In genomic region chr17:21573961-21574610, GRCh38 we compare ENCODE assay signal across 9 cellular contexts.
A peak's percentile ranks its signal among the peaks of the same experiment; 100 is the strongest.
DNase-seq lines count a peak whose midpoint lies in the region; ATAC-seq and TF ChIP-seq lines count a peak whose summit lies in the region.
"Had no signal": no experiment of that assay in that cellular context is flagged by ENCODE, and none has a peak within 500 bp of the region (broad histone marks: within the 10 kb centered on the region; RNA-seq: fewer than 3 reads in every experiment).

No MANE protein-coding gene starts in this region.

- H3K27ac Mint-ChIP-seq in activated naive CD4-positive, alpha-beta T cell treated with anti-CD3 and anti-CD28 coated beads for 36 hours, result no peak overlapping the region

- H3K27me3 ChIP-seq in left ventricle myocardium inferior (ENCODE audit: low read depth), result no peaks in the 10 kb centered on the region

- H3K9me3 Mint-ChIP-seq in activated naive CD4-positive, alpha-beta T cell treated with anti-CD3 and anti-CD28 coated beads for 36 hours, result peaks cover 5% of the 10 kb centered on the region

- H3K27ac ChIP-seq in left ventricle myocardium inferior (replicated peaks), result peak overlapping the region; percentile 40
- H3K27ac ChIP-seq: KMS-11 had no signal

- peak overlapping the region; percentile 62 for H3K4me3 Mint-ChIP-seq in activated naive CD4-positive, alpha-beta T cell treated with anti-CD3 and anti-CD28 coated beads for 36 hours

- H3K9me3 ChIP-seq in left ventricle myocardium inferior (replicated peaks), result peaks cover 11% of the 10 kb centered on the region

- no peak for TF ChIP-seq CTCF in left ventricle myocardium inferior (IDR thresholded peaks at IDR 0.05; ENCODE audit: borderline replicate concordance)

- peaks cover 10% of the 10 kb centered on the region for H3K4me1 Mint-ChIP-seq in activated naive CD4-positive, alpha-beta T cell treated with anti-CD3 and anti-CD28 coated beads for 36 hours (ENCODE audit: low read depth)

- DNase-seq in NCI-H1930 (lab: John Stamatoyannopoulos, UW) (peak; percentile 57 to 75), left ventricle myocardium inferior (peak; percentile 83), HK-2 (ENCODE audit: unreplicated experiment) (no peak), HuH-7 (ENCODE audit: low spot score) (no peak)
- DNase-seq in activated naive CD4-positive, alpha-beta T cell treated with anti-CD3 and anti-CD28 coated beads for 36 hours, result peak; percentile 56
- peak; percentile 62 for DNase-seq in stimulated activated CD4-positive, alpha-beta T cell treated with anti-CD3 and anti-CD28 coated beads, Interleukin-15, amount 100 ng/mL, for 24 hours

- ATAC-seq in HG02642 (IDR thresholded peaks at IDR 0.05; ENCODE audit: poor library complexity, unreplicated experiment) (no peak), HG02623 (IDR thresholded peaks at IDR 0.05; ENCODE audit: unreplicated experiment) (no peak)

- H3K36me3 Mint-ChIP-seq in activated naive CD4-positive, alpha-beta T cell treated with anti-CD3 and anti-CD28 coated beads for 36 hours (ENCODE audit: low read depth), result peaks cover 2% of the 10 kb centered on the region

- peaks cover 8% of the 10 kb centered on the region for H3K27me3 Mint-ChIP-seq in activated naive CD4-positive, alpha-beta T cell treated with anti-CD3 and anti-CD28 coated beads for 36 hours (ENCODE audit: low read depth)

- CTCF ChIA-PET in activated naive CD4-positive, alpha-beta T cell treated with anti-CD3 and anti-CD28 coated beads for 36 hours (lab: Charles Lee), result no interaction called here

- peaks cover 5% of the 10 kb centered on the region for H3K4me1 ChIP-seq in left ventricle myocardium inferior

- peak overlapping the region; percentile 73 for H3K4me3 ChIP-seq in left ventricle myocardium inferior

- intact Hi-C loops in activated naive CD4-positive, alpha-beta T cell treated with anti-CD3 and anti-CD28 coated beads for 36 hours (cut with micrococcal nuclease), result no loop called here
- intact Hi-C loops in left ventricle myocardium inferior (cut with micrococcal nuclease), result no loop called here

- H3K36me3 ChIP-seq in left ventricle myocardium inferior, result no peaks in the 10 kb centered on the region

Comparison
In these comparisons a context has a peak if more than half of its experiments do, and no peak if none do; other contexts are left out.
1. DNase-seq: peak in NCI-H1930 (2 of 2), activated naive CD4-positive, alpha-beta T cell treated with anti-CD3 and anti-CD28 coated beads for 36 hours (single experiment), left ventricle myocardium inferior (single experiment) and stimulated activated CD4-positive, alpha-beta T cell treated with anti-CD3 and anti-CD28 coated beads, Interleukin-15, amount 100 ng/mL, for 24 hours (single experiment); none in HK-2 (single experiment) and HuH-7 (single experiment).